In the genomic region with DNA sequence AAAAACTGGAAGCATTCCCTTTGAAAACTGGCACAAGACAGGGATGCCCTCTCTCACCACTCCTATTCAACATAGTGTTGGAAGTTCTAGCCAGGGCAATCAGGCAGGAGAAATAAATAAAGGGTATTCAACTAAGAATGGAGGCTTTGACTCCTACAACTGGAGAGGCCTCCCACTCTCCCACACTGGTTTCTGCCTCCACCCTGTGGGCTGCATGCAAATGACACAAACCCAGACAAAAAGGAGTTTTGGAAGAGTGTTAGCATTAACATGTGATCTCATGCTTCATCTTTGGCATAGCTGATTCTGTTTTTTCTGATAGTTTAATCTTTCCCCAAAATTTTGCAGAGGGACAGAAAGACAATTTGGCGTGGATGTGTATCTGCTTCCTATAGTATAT, we compare ENCODE assay signal across 10 cellular contexts.
DNase-seq lines count a peak whose midpoint lies in the region; ATAC-seq and TF ChIP-seq lines count a peak whose summit lies in the region.
"Had no signal": no experiment of that assay in that cellular context is flagged by ENCODE, and none has a peak within 500 bp of the region (broad histone marks: within the 10 kb centered on the region; RNA-seq: fewer than 3 reads in every experiment).

No MANE protein-coding gene starts in this region.

- TF ChIP-seq POLR2A in esophagus squamous epithelium (IDR thresholded peaks at IDR 0.05), result no peak

- H3K27ac ChIP-seq in mesenchymal stem cell (ENCODE audit: low read length, poor library complexity, severe bottlenecking) (no peak overlapping the region), esophagus squamous epithelium (no peak overlapping the region)
- H3K27ac ChIP-seq: thoracic aorta had no signal

- POLR2A ChIA-PET in activated CD4-positive, alpha-beta memory T cell treated with anti-CD3 and anti-CD28 coated beads for 36 hours (lab: Charles Lee), result no interaction called here

- H2BK12ac ChIP-seq in mesenchymal stem cell (ENCODE audit: low read length in 2 of 2), result no peak overlapping the region

- no peak overlapping the region for H3K9ac ChIP-seq in mesenchymal stem cell (ENCODE audit: low read length)

- no peak overlapping the region for H3K4ac ChIP-seq in mesenchymal stem cell (ENCODE audit: low read depth in 1 of 2, low read length in 2 of 2)

- H3K4me1 ChIP-seq in mesenchymal stem cell (ENCODE audit: control insufficient read depth, insufficient read depth, low read depth, low read length) (no peaks in the 10 kb centered on the region), esophagus squamous epithelium (no peaks in the 10 kb centered on the region)

- H3K4me3 Mint-ChIP-seq in activated CD4-positive, alpha-beta memory T cell treated with anti-CD3 and anti-CD28 coated beads for 36 hours, result no peak overlapping the region
- H3K4me3 Mint-ChIP-seq: central memory CD8-positive, alpha-beta T cell had no signal

- intact Hi-C loops in activated CD4-positive, alpha-beta memory T cell treated with anti-CD3 and anti-CD28 coated beads for 36 hours (cut with micrococcal nuclease), result loop anchor here (2.0 kb wide), 1 partner anchor 526 kb away; no protein-coding TSS in a partner anchor
- intact Hi-C loops in esophagus squamous epithelium (cut with DNase I), result loop anchor here (10.0 kb wide), 1 partner anchor 522 kb away; no protein-coding TSS in a partner anchor

- no peaks in the 10 kb centered on the region for H3K9me3 Mint-ChIP-seq in activated CD4-positive, alpha-beta memory T cell treated with anti-CD3 and anti-CD28 coated beads for 36 hours
- H3K9me3 Mint-ChIP-seq: central memory CD8-positive, alpha-beta T cell had no signal

- H3K14ac ChIP-seq in mesenchymal stem cell (ENCODE audit: low read length in 2 of 2), result no peak overlapping the region

- no peak overlapping the region for H3K23ac ChIP-seq in mesenchymal stem cell (ENCODE audit: low read length in 2 of 2)

- no peaks in the 10 kb centered on the region for H3K79me1 ChIP-seq in mesenchymal stem cell (replicated peaks; ENCODE audit: low read length, poor library complexity, severe bottlenecking)

- no peak overlapping the region for H4K8ac ChIP-seq in mesenchymal stem cell (ENCODE audit: low read length)

- DNase-seq in Daoy (ENCODE audit: low read depth) (peak; percentile 7), HuH-7 (ENCODE audit: low spot score) (peak; percentile 3), astrocyte of the spinal cord (ENCODE audit: low read depth, low spot score) (peak; percentile 50), mesenchymal stem cell (peak; percentile 37), esophagus squamous epithelium (lab: John Stamatoyannopoulos, UW) (no peak)
- DNase-seq in activated CD4-positive, alpha-beta memory T cell treated with anti-CD3 and anti-CD28 coated beads for 36 hours, result no peak

- CTCF ChIA-PET in activated CD4-positive, alpha-beta memory T cell treated with anti-CD3 and anti-CD28 coated beads for 36 hours (lab: Charles Lee), result no interaction called here

- H2AFZ ChIP-seq in mesenchymal stem cell (ENCODE audit: low read depth, low read length), result no peak overlapping the region

- no peak overlapping the region for H3K4me2 ChIP-seq in mesenchymal stem cell (ENCODE audit: low read length, poor library complexity, severe bottlenecking)

- ATAC-seq in HG02973 (IDR thresholded peaks at IDR 0.05; ENCODE audit: unreplicated experiment) (no peak), GM21825 (IDR thresholded peaks at IDR 0.05; ENCODE audit: unreplicated experiment) (no peak)

- H3K9me3 ChIP-seq in mesenchymal stem cell (ENCODE audit: control insufficient read depth, low read length) (no peaks in the 10 kb centered on the region), esophagus squamous epithelium (no peaks in the 10 kb centered on the region)
- H3K9me3 ChIP-seq: thoracic aorta had no signal

- TF ChIP-seq CTCF in astrocyte of the spinal cord (IDR thresholded peaks at IDR 0.05; ENCODE audit: low read depth, low read length) (peak; percentile 71), esophagus squamous epithelium (IDR thresholded peaks at IDR 0.05) (peak in 2 of 6 experiments; percentile 7 to 47)

- no CpG with 5 or more reads among the region's 1 CpG for WGBS in mesenchymal stem cell
- WGBS in esophagus squamous epithelium, 2 donors, result 62 to 72% methylated on average over 1 of the region's 1 CpG

- H3K4me3 ChIP-seq in astrocyte of the spinal cord (ENCODE audit: low read depth, low read length), result no peak overlapping the region
- H3K4me3 ChIP-seq in mesenchymal stem cell (ENCODE audit: insufficient read depth in 1 of 2, low read depth in 1 of 2, low read length in 2 of 2), result no peak overlapping the region
- no peak overlapping the region for H3K4me3 ChIP-seq in esophagus squamous epithelium
- H3K4me3 ChIP-seq: thoracic aorta had no signal

- H3K18ac ChIP-seq in mesenchymal stem cell (ENCODE audit: low read depth in 1 of 2, low read length in 2 of 2), result no peak overlapping the region

- no peak overlapping the region for H2BK5ac ChIP-seq in mesenchymal stem cell (ENCODE audit: low read depth, low read length, poor library complexity, severe bottlenecking)

- no peaks in the 10 kb centered on the region for H3K27me3 Mint-ChIP-seq in activated CD4-positive, alpha-beta memory T cell treated with anti-CD3 and anti-CD28 coated beads for 36 hours
- H3K27me3 Mint-ChIP-seq: central memory CD8-positive, alpha-beta T cell had no signal

- H3K36me3 Mint-ChIP-seq in activated CD4-positive, alpha-beta memory T cell treated with anti-CD3 and anti-CD28 coated beads for 36 hours, result no peaks in the 10 kb centered on the region

- H2BK15ac ChIP-seq in mesenchymal stem cell (ENCODE audit: low read depth, poor library complexity, severe bottlenecking), result no peak overlapping the region

- H3K36me3 ChIP-seq in mesenchymal stem cell (ENCODE audit: control insufficient read depth in 1 of 2, insufficient read depth in 2 of 2, low read depth in 1 of 2, low read length in 2 of 2) (no peaks in the 10 kb centered on the region), esophagus squamous epithelium (no peaks in the 10 kb centered on the region)
- H3K36me3 ChIP-seq: thoracic aorta had no signal

- no peak overlapping the region for H2AK5ac ChIP-seq in mesenchymal stem cell (ENCODE audit: low read length, severe bottlenecking)

- H4K91ac ChIP-seq in mesenchymal stem cell (ENCODE audit: low read length), result no peak overlapping the region

- in situ Hi-C loops in astrocyte of the spinal cord (cut with HindIII; ENCODE audit: low sequenced_read_pairs), result no loop called here

- no peaks in the 10 kb centered on the region for H3K27me3 ChIP-seq in mesenchymal stem cell (ENCODE audit: control insufficient read depth in 1 of 2, insufficient read depth in 1 of 2, low read length in 2 of 2)
- no peaks in the 10 kb centered on the region for H3K27me3 ChIP-seq in esophagus squamous epithelium

- no peak overlapping the region for H2BK120ac ChIP-seq in mesenchymal stem cell (ENCODE audit: low read depth, low read length)

- H3K27ac Mint-ChIP-seq in activated CD4-positive, alpha-beta memory T cell treated with anti-CD3 and anti-CD28 coated beads for 36 hours, result no peak overlapping the region

- no peaks in the 10 kb centered on the region for H3K4me1 Mint-ChIP-seq in activated CD4-positive, alpha-beta memory T cell treated with anti-CD3 and anti-CD28 coated beads for 36 hours (ENCODE audit: low read depth)
- H3K4me1 Mint-ChIP-seq: central memory CD8-positive, alpha-beta T cell had no signal

Comparison
In these comparisons a context has a peak if more than half of its experiments do, and no peak if none do; other contexts are left out.
1. DNase-seq: peak in Daoy (single experiment), HuH-7 (single experiment), astrocyte of the spinal cord (single experiment) and mesenchymal stem cell (single experiment); none in activated CD4-positive, alpha-beta memory T cell treated with anti-CD3 and anti-CD28 coated beads for 36 hours (single experiment) and esophagus squamous epithelium (single experiment).